Comparison of ENCODE assay signal across 19 cellular contexts in genomic region chr10:5079306-5079830, GRCh38.
"Had no signal": no experiment of that assay in that cellular context is flagged by ENCODE, and none has a peak within 500 bp of the region (broad histone marks: within the 10 kb centered on the region; RNA-seq: fewer than 3 reads in every experiment).

No MANE protein-coding gene starts in this region.

- H3K27ac Mint-ChIP-seq: mesothelial cell of epicardium; nephron progenitor cell; stimulated activated naive CD8-positive, alpha-beta T cell treated with anti-CD3 and anti-CD28 coated beads, Interleukin-15, amount 100 ng/mL, for 72 hours had no signal

- H3K27me3 ChIP-seq: right lobe of liver, vagina had no signal

- H3K4me1 Mint-ChIP-seq: activated naive CD4-positive, alpha-beta T cell treated with anti-CD3 and anti-CD28 coated beads, Interleukin-2, amount 50 U/mL, for 24 hours; stimulated activated naive CD8-positive, alpha-beta T cell treated with anti-CD3 and anti-CD28 coated beads, Interleukin-15, amount 100 ng/mL, for 72 hours had no signal

- H3K4me3 Mint-ChIP-seq: activated naive CD4-positive, alpha-beta T cell treated with anti-CD3 and anti-CD28 coated beads, Interleukin-2, amount 50 U/mL, for 24 hours; mesothelial cell of epicardium; nephron progenitor cell; stimulated activated naive CD8-positive, alpha-beta T cell treated with anti-CD3 and anti-CD28 coated beads, Interleukin-15, amount 100 ng/mL, for 72 hours had no signal

- DNase-seq: activated CD4-positive, alpha-beta T cell treated with anti-CD3 and anti-CD28 coated beads, Interleukin-2, amount 50 U/mL, for 1 hour; activated CD4-positive, CD25-positive, alpha-beta regulatory T cell treated with anti-CD3 and anti-CD28 coated beads, Interleukin-2, amount 50 U/mL, for 72 hours; activated gamma-delta T cell; effector CD4-positive, alpha-beta T cell; left colon; nephron progenitor cell; right lobe of liver; stimulated activated CD4-positive, alpha-beta T cell treated with anti-CD3 and anti-CD28 coated beads, Interleukin-4, amount 100 ng/mL, for 1 hour; stimulated activated naive CD8-positive, alpha-beta T cell treated with anti-CD3 and anti-CD28 coated beads, Interleukin-15, amount 100 ng/mL, for 72 hours; T-helper 2 cell; trophoblast cell had no signal

- H3K9me3 ChIP-seq: right lobe of liver, vagina had no signal

- H3K36me3 Mint-ChIP-seq: activated naive CD4-positive, alpha-beta T cell treated with anti-CD3 and anti-CD28 coated beads, Interleukin-2, amount 50 U/mL, for 24 hours; mesothelial cell of epicardium had no signal

- H3K27ac ChIP-seq: right lobe of liver, vagina, VCaP had no signal

- H3K9me3 Mint-ChIP-seq: activated naive CD4-positive, alpha-beta T cell treated with anti-CD3 and anti-CD28 coated beads, Interleukin-2, amount 50 U/mL, for 24 hours; stimulated activated naive CD8-positive, alpha-beta T cell treated with anti-CD3 and anti-CD28 coated beads, Interleukin-15, amount 100 ng/mL, for 72 hours had no signal

- ATAC-seq: left colon; stimulated activated naive CD8-positive, alpha-beta T cell treated with anti-CD3 and anti-CD28 coated beads, Interleukin-15, amount 100 ng/mL, for 72 hours had no signal

- FAIRE-seq: astrocyte, endothelial cell of umbilical vein had no signal

- H3K4me2 ChIP-seq: smooth muscle cell had no signal

- H3K27me3 Mint-ChIP-seq: activated naive CD4-positive, alpha-beta T cell treated with anti-CD3 and anti-CD28 coated beads, Interleukin-2, amount 50 U/mL, for 24 hours had no signal

- H3K4me3 ChIP-seq: lung, right lobe of liver, smooth muscle cell, vagina had no signal

- H3K36me3 ChIP-seq: right lobe of liver, vagina had no signal
